In genomic region chrX:100264200-100264599, GRCh38 we compare ENCODE assay signal across 14 cellular contexts.
DNase-seq lines count a peak whose midpoint lies in the region; ATAC-seq and TF ChIP-seq lines count a peak whose summit lies in the region.
"Had no signal": no experiment of that assay in that cellular context is flagged by ENCODE, and none has a peak within 500 bp of the region (broad histone marks: within the 10 kb centered on the region; RNA-seq: fewer than 3 reads in every experiment).

No MANE protein-coding gene starts in this region.

- ATAC-seq in stimulated activated naive CD8-positive, alpha-beta T cell treated with anti-CD3 and anti-CD28 coated beads, Interleukin-15, amount 100 ng/mL, for 72 hours = peak; percentile 84
- ATAC-seq in stimulated activated naive CD8-positive, alpha-beta T cell treated with anti-CD3 and anti-CD28 coated beads, Interleukin-15, Interleukin-2, amounts not matched to agents 100 U/mL and 50 U/mL, for 24 hours = no peak
- peak; percentile 83 for ATAC-seq in HG03342 (IDR thresholded peaks at IDR 0.05; ENCODE audit: unreplicated experiment)
- peak; percentile 24 for ATAC-seq in upper lobe of right lung

- no peaks in the 10 kb centered on the region for H3K4me1 Mint-ChIP-seq in stimulated activated naive CD8-positive, alpha-beta T cell treated with anti-CD3 and anti-CD28 coated beads, Interleukin-15, amount 100 ng/mL, for 72 hours

- peak in 1 of 2 donors; percentile 7 for DNase-seq in stimulated activated naive CD8-positive, alpha-beta T cell treated with anti-CD3 and anti-CD28 coated beads, Interleukin-15, amount 100 ng/mL, for 72 hours
- no peak for DNase-seq in stimulated activated naive CD8-positive, alpha-beta T cell treated with anti-CD3 and anti-CD28 coated beads, Interleukin-15, Interleukin-2, amounts not matched to agents 100 U/mL and 50 U/mL, for 24 hours
- DNase-seq in H4 (ENCODE audit: low spot score) (peak; percentile 3), upper lobe of right lung (no peak), NCI-H226 (no peak), superior temporal gyrus (ENCODE audit: extremely low spot score) (no peak), NCI-H2196 (lab: John Stamatoyannopoulos, UW; ENCODE audit: unreplicated experiment) (no peak)
- DNase-seq: activated CD4-positive, alpha-beta memory T cell treated with anti-CD3 and anti-CD28 coated beads for 36 hours; KBM-7; NCI-H2081 treated with DMSO at 0.1 percent for 48 hours had no signal

- H3K4me1 ChIP-seq in upper lobe of right lung = no peaks in the 10 kb centered on the region

- intact Hi-C loops in upper lobe of right lung (cut with DNase I) = no loop called here

- no peak overlapping the region for H3K27ac ChIP-seq in upper lobe of right lung
- H3K27ac ChIP-seq: hepatocyte, neutrophil had no signal

- no peaks in the 10 kb centered on the region for H3K9me3 ChIP-seq in upper lobe of right lung
- H3K9me3 ChIP-seq: neutrophil had no signal

- H3K27ac Mint-ChIP-seq in stimulated activated naive CD8-positive, alpha-beta T cell treated with anti-CD3 and anti-CD28 coated beads, Interleukin-15, amount 100 ng/mL, for 72 hours = no peak overlapping the region
- H3K27ac Mint-ChIP-seq: activated CD4-positive, alpha-beta memory T cell treated with anti-CD3 and anti-CD28 coated beads for 36 hours; T-helper 1 cell treated with Interleukin-12 subunit alpha and Interleukin-12 subunit beta and Interleukin-4 antibody, amounts not matched to agents 30 μg/mL and 1 μg/mL, for 36 hours had no signal

- H3K9me3 Mint-ChIP-seq in stimulated activated naive CD8-positive, alpha-beta T cell treated with anti-CD3 and anti-CD28 coated beads, Interleukin-15, amount 100 ng/mL, for 72 hours = no peaks in the 10 kb centered on the region
- H3K9me3 Mint-ChIP-seq: activated CD4-positive, alpha-beta memory T cell treated with anti-CD3 and anti-CD28 coated beads for 36 hours; T-helper 1 cell treated with Interleukin-12 subunit alpha and Interleukin-12 subunit beta and Interleukin-4 antibody, amounts not matched to agents 30 μg/mL and 1 μg/mL, for 36 hours had no signal

- no peak overlapping the region for H3K4me3 Mint-ChIP-seq in stimulated activated naive CD8-positive, alpha-beta T cell treated with anti-CD3 and anti-CD28 coated beads, Interleukin-15, amount 100 ng/mL, for 72 hours
- H3K4me3 Mint-ChIP-seq: activated CD4-positive, alpha-beta memory T cell treated with anti-CD3 and anti-CD28 coated beads for 36 hours; T-helper 1 cell treated with Interleukin-12 subunit alpha and Interleukin-12 subunit beta and Interleukin-4 antibody, amounts not matched to agents 30 μg/mL and 1 μg/mL, for 36 hours had no signal

- H3K27me3 ChIP-seq in upper lobe of right lung = no peaks in the 10 kb centered on the region
- H3K27me3 ChIP-seq: hepatocyte, neutrophil had no signal

- no peak for TF ChIP-seq CTCF in upper lobe of right lung (IDR thresholded peaks at IDR 0.05)

- H3K4me3 ChIP-seq in upper lobe of right lung = no peak overlapping the region
- H3K4me3 ChIP-seq: hepatocyte had no signal

- H3K36me3 ChIP-seq in upper lobe of right lung = no peaks in the 10 kb centered on the region
- H3K36me3 ChIP-seq: neutrophil had no signal

- H3K27me3 Mint-ChIP-seq in stimulated activated naive CD8-positive, alpha-beta T cell treated with anti-CD3 and anti-CD28 coated beads, Interleukin-15, amount 100 ng/mL, for 72 hours = no peaks in the 10 kb centered on the region
- H3K27me3 Mint-ChIP-seq: activated CD4-positive, alpha-beta memory T cell treated with anti-CD3 and anti-CD28 coated beads for 36 hours had no signal
